ENCODE assay signal across 1 cellular context in the genomic region with DNA sequence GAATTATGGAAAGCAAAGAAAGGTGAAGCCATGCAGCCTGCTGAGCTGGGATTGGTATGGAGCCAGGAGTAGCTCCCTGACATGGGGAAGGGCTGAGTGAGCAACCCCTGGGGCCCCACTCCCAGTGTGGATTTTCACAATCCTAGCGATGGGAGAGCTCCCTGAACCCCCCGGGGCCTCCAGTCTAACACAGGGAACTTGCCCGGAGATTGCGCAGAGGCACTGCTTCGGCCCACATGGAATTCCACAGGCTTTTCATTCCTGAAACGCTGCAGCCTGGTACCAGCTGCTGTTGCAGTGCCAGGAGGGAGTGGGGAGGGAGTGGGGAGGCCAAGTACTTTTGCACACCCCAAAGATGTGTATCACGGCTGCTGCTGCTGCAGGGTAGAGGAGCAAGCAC.
TF ChIP-seq lines count a peak whose summit lies in the region.

No MANE protein-coding gene starts in this region.

TF ChIP-seq in H1, 55 proteins besides CTCF, POLR2A, EP300 and RAD21 (continued from another document):
- TF ChIP-seq CTBP2 (IDR thresholded peaks at IDR 0.05; ENCODE audit: borderline replicate concordance, insufficient read depth, insufficient read length, low read length) (no peak), CHD1 (IDR thresholded peaks at IDR 0.05; ENCODE audit: low read depth, low read length) (no peak), KDM1A (IDR thresholded peaks at IDR 0.05; ENCODE audit: borderline replicate concordance, low read length) (no peak), SAP30 (IDR thresholded peaks at IDR 0.05; ENCODE audit: insufficient read depth, insufficient replicate concordance, low read length) (no peak), GTF2F1 (IDR thresholded peaks at IDR 0.05; ENCODE audit: borderline replicate concordance, low read depth, low read length) (no peak), YY1 (IDR thresholded peaks at IDR 0.05; ENCODE audit: low read depth, low read length) (no peak), EGR1 (IDR thresholded peaks at IDR 0.05; ENCODE audit: borderline replicate concordance, low read depth, low read length) (no peak), MAFK (IDR thresholded peaks at IDR 0.05; ENCODE audit: low read depth, low read length) (no peak), BACH1 (IDR thresholded peaks at IDR 0.05; ENCODE audit: low read length) (no peak)
- TF ChIP-seq, protein P1, sequence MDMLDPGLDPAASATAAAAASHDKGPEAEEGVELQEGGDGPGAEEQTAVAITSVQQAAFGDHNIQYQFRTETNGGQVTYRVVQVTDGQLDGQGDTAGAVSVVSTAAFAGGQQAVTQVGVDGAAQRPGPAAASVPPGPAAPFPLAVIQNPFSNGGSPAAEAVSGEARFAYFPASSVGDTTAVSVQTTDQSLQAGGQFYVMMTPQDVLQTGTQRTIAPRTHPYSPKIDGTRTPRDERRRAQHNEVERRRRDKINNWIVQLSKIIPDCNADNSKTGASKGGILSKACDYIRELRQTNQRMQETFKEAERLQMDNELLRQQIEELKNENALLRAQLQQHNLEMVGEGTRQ (IDR thresholded peaks at IDR 0.05; ENCODE audit: low read length), result no peak
- TF ChIP-seq, protein P2, sequence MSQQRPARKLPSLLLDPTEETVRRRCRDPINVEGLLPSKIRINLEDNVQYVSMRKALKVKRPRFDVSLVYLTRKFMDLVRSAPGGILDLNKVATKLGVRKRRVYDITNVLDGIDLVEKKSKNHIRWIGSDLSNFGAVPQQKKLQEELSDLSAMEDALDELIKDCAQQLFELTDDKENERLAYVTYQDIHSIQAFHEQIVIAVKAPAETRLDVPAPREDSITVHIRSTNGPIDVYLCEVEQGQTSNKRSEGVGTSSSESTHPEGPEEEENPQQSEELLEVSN (IDR thresholded peaks at IDR 0.05), result no peak
- TF ChIP-seq, protein P3, sequence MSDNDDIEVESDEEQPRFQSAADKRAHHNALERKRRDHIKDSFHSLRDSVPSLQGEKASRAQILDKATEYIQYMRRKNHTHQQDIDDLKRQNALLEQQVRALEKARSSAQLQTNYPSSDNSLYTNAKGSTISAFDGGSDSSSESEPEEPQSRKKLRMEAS (IDR thresholded peaks at IDR 0.05), result no peak
